Comparison of ENCODE assay signal across 8 cellular contexts in genomic region chr5:103021310-103021709, GRCh38.
DNase-seq lines count a peak whose midpoint lies in the region; ATAC-seq lines count a peak whose summit lies in the region.

No MANE protein-coding gene starts in this region.

- intact Hi-C loops in cardiac septum (cut with DNase I), result no loop called here

- ATAC-seq in GM19468 (IDR thresholded peaks at IDR 0.05; ENCODE audit: extremely low read depth, unreplicated experiment), result peak; percentile 91
- peak; percentile 90 for ATAC-seq in HG03108 (IDR thresholded peaks at IDR 0.05; ENCODE audit: unreplicated experiment)

- DNase-seq in EL (peak; percentile 68), SKM-1 (lab: John Stamatoyannopoulos, UW; ENCODE audit: unreplicated experiment) (peak; percentile 10), NCI-H146 (lab: John Stamatoyannopoulos, UW) (no peak), HT-29 (ENCODE audit: low spot score) (no peak), NCI-H2196 (lab: John Stamatoyannopoulos, UW; ENCODE audit: unreplicated experiment) (no peak), cardiac septum (ENCODE audit: low spot score) (no peak)

Comparison
In these comparisons a context has a peak if more than half of its experiments do, and no peak if none do; other contexts are left out.
1. DNase-seq: peak in EL (single experiment) and SKM-1 (single experiment); none in NCI-H146 (single experiment), HT-29 (single experiment), NCI-H2196 (single experiment) and cardiac septum (single experiment).